ENCODE assay signal across 23 cellular contexts in genomic region chr2:38218583-38218982, GRCh38.
DNase-seq lines count a peak whose midpoint lies in the region; ATAC-seq and TF ChIP-seq lines count a peak whose summit lies in the region.
"Had no signal": no experiment of that assay in that cellular context is flagged by ENCODE, and none has a peak within 500 bp of the region (broad histone marks: within the 10 kb centered on the region; RNA-seq: fewer than 3 reads in every experiment).

No MANE protein-coding gene starts in this region.

- DNase-seq in NCI-H2171 (lab: John Stamatoyannopoulos, UW) (peak; percentile 31), adipocyte (ENCODE audit: low read depth) (peak; percentile 55), hepatocyte (ENCODE audit: low spot score) (peak; percentile 15), smooth muscle cell (lab: John Stamatoyannopoulos, UW; ENCODE audit: unreplicated experiment) (no peak), NCI-H748 (lab: John Stamatoyannopoulos, UW; ENCODE audit: unreplicated experiment) (no peak), left lung (no peak)
- DNase-seq: activated CD4-positive, alpha-beta T cell treated with anti-CD3 and anti-CD28 coated beads, Interleukin-2, amount 10 ng/mL, durations not matched to agents 24 days and 14 days; activated naive CD8-positive, alpha-beta T cell treated with anti-CD3 and anti-CD28 coated beads for 36 hours; colonic mucosa; COR-L47; H9; hippocampal formation; KG1; MV-4-11; naive thymus-derived CD8-positive, alpha-beta T cell; NCI-H1930; NCI-H510A; stimulated activated CD4-positive, alpha-beta T cell treated with anti-CD3 and anti-CD28 coated beads, Interleukin-2, amount 100 ng/mL, for 48 hours; stimulated activated naive CD8-positive, alpha-beta T cell treated with anti-CD3 and anti-CD28 coated beads, Interleukin-15, Interleukin-2, amounts not matched to agents 100 U/mL and 50 U/mL, for 24 hours; T-cell; transverse colon had no signal

- intact Hi-C loops in left lung (cut with DNase I) = no loop called here

- H3K79me2 ChIP-seq in hepatocyte (no peaks in the 10 kb centered on the region), smooth muscle cell (ENCODE audit: low read depth) (no peaks in the 10 kb centered on the region)
- H3K79me2 ChIP-seq: parathyroid adenoma had no signal

- no peak overlapping the region for H3K4me2 ChIP-seq in hepatocyte
- no peak overlapping the region for H3K4me2 ChIP-seq in smooth muscle cell

- 48% methylated on average over 4 of the region's 4 CpGs for WGBS in hepatocyte (ENCODE audit: low lambda C conversion rate, missing lambda C conversion rate)
- WGBS in smooth muscle cell (ENCODE audit: low lambda C conversion rate) = 53% methylated on average over 4 of the region's 4 CpGs

- H3K4me3 ChIP-seq in adipocyte (ENCODE audit: low read length) (no peak overlapping the region), hepatocyte (no peak overlapping the region), smooth muscle cell (no peak overlapping the region), left lung (no peak overlapping the region)
- H3K4me3 ChIP-seq: colonic mucosa, transverse colon had no signal

- H3K9ac ChIP-seq in adipocyte (ENCODE audit: low read length) (no peak overlapping the region), smooth muscle cell (ENCODE audit: low read depth) (no peak overlapping the region)
- H3K9ac ChIP-seq: parathyroid adenoma had no signal

- H3K27me3 ChIP-seq in adipocyte (replicated peaks; ENCODE audit: control insufficient read depth, insufficient read depth, low read length) = no peaks in the 10 kb centered on the region
- no peaks in the 10 kb centered on the region for H3K27me3 ChIP-seq in hepatocyte
- H3K27me3 ChIP-seq in smooth muscle cell (ENCODE audit: low read depth) = no peaks in the 10 kb centered on the region
- H3K27me3 ChIP-seq in left lung = peaks cover 0 to 6% of the 10 kb centered on the region in 2 donors
- H3K27me3 ChIP-seq: colonic mucosa, transverse colon had no signal

- H3K4me1 ChIP-seq in adipocyte (ENCODE audit: control insufficient read depth, insufficient read depth, low read length) = peaks cover 32% of the 10 kb centered on the region
- H3K4me1 ChIP-seq in hepatocyte (ENCODE audit: insufficient read depth) = peaks cover 4% of the 10 kb centered on the region
- no peaks in the 10 kb centered on the region for H3K4me1 ChIP-seq in smooth muscle cell (ENCODE audit: low read depth)
- peaks cover 0 to 24% of the 10 kb centered on the region in 2 donors for H3K4me1 ChIP-seq in left lung
- H3K4me1 ChIP-seq: colonic mucosa, parathyroid adenoma had no signal

- no peak overlapping the region for H2AFZ ChIP-seq in hepatocyte
- H2AFZ ChIP-seq in smooth muscle cell (ENCODE audit: low read depth) = peak overlapping the region; percentile 17
- H2AFZ ChIP-seq: parathyroid adenoma had no signal

- H3K36me3 ChIP-seq in adipocyte (ENCODE audit: control insufficient read depth, insufficient read depth, low read length, severe bottlenecking) (no peaks in the 10 kb centered on the region), hepatocyte (replicated peaks; ENCODE audit: insufficient read depth, low read depth) (no peaks in the 10 kb centered on the region), smooth muscle cell (ENCODE audit: low read depth) (no peaks in the 10 kb centered on the region), left lung (no peaks in the 10 kb centered on the region)
- H3K36me3 ChIP-seq: colonic mucosa, transverse colon had no signal

- ATAC-seq in GM21737 (IDR thresholded peaks at IDR 0.05; ENCODE audit: unreplicated experiment) (no peak), left lung (no peak)
- ATAC-seq: naive thymus-derived CD8-positive, alpha-beta T cell; stimulated activated naive CD8-positive, alpha-beta T cell treated with anti-CD3 and anti-CD28 coated beads, Interleukin-15, Interleukin-2, amounts not matched to agents 100 U/mL and 50 U/mL, for 24 hours; T-cell had no signal

- H3K9me2 ChIP-seq in hepatocyte (replicated peaks; ENCODE audit: insufficient read depth) = no peaks in the 10 kb centered on the region

- no peaks in the 10 kb centered on the region for H3F3A ChIP-seq in smooth muscle cell (ENCODE audit: low read depth)

- H3K9me3 ChIP-seq in adipocyte (ENCODE audit: control insufficient read depth, low read length) (no peaks in the 10 kb centered on the region), hepatocyte (ENCODE audit: low read depth) (no peaks in the 10 kb centered on the region), smooth muscle cell (replicated peaks; ENCODE audit: low read depth) (no peaks in the 10 kb centered on the region), left lung (no peaks in the 10 kb centered on the region)
- H3K9me3 ChIP-seq: colonic mucosa, transverse colon had no signal

- H4K20me1 ChIP-seq in hepatocyte (ENCODE audit: insufficient read depth, poor library complexity, severe bottlenecking) = no peaks in the 10 kb centered on the region
- H4K20me1 ChIP-seq in smooth muscle cell (ENCODE audit: low read depth) = no peaks in the 10 kb centered on the region

- H3K27ac ChIP-seq in hepatocyte (no peak overlapping the region), smooth muscle cell (ENCODE audit: low read depth) (no peak overlapping the region), left lung (no peak overlapping the region)
- H3K27ac ChIP-seq: colonic mucosa, parathyroid adenoma had no signal

- no peak for TF ChIP-seq CTCF in hepatocyte (IDR thresholded peaks at IDR 0.05; ENCODE audit: poor library complexity)
- TF ChIP-seq CTCF in smooth muscle cell (IDR thresholded peaks at IDR 0.05; ENCODE audit: borderline replicate concordance, insufficient read depth, poor library complexity, severe bottlenecking) = no peak
- TF ChIP-seq CTCF in left lung (IDR thresholded peaks at IDR 0.05) = no peak

Comparison
In these comparisons a context has a peak if more than half of its experiments do, and no peak if none do; other contexts are left out.
1. DNase-seq: peak in NCI-H2171 (single experiment), adipocyte (single experiment) and hepatocyte (single experiment); none in smooth muscle cell (single experiment), NCI-H748 (single experiment) and left lung (0 of 2).